ENCODE assay signal across 9 cellular contexts in genomic region chr2:3461781-3462492, GRCh38. TPM values are rescaled to one million over a fixed set of nuclear protein-coding genes. Genes with fewer than 3 reads are reported as not detected.
DNase-seq lines count a peak whose midpoint lies in the region; ATAC-seq and TF ChIP-seq lines count a peak whose summit lies in the region.
"Had no signal": no experiment of that assay in that cellular context is flagged by ENCODE, and none has a peak within 500 bp of the region (broad histone marks: within the 10 kb centered on the region; RNA-seq: fewer than 3 reads in every experiment).

No MANE protein-coding gene starts in this region.

- H3K27me3 Mint-ChIP-seq in osteocyte (ENCODE audit: unreplicated experiment), result no peaks in the 10 kb centered on the region
- H3K27me3 Mint-ChIP-seq: activated naive CD4-positive, alpha-beta T cell treated with anti-CD3 and anti-CD28 coated beads, Interleukin-2, amount 50 U/mL, for 24 hours had no signal

- DNase-seq in COLO668 (lab: John Stamatoyannopoulos, UW; ENCODE audit: unreplicated experiment), result peak; percentile 35
- DNase-seq in NCI-H1105 treated with DMSO at 0.1 percent for 48 hours (lab: John Stamatoyannopoulos, UW), result peak; percentile 26
- DNase-seq in WERI-Rb-1, result peak; percentile 45
- DNase-seq in fibroblast of villous mesenchyme (ENCODE audit: low read depth), result peak; percentile 72
- DNase-seq in osteocyte (ENCODE audit: extremely low spot score, unreplicated experiment), result no peak
- no peak for DNase-seq in islet precursor cell

- peaks cover 7% of the 10 kb centered on the region for H3K4me1 Mint-ChIP-seq in osteocyte (ENCODE audit: unreplicated experiment)

- peak; percentile 69 for TF ChIP-seq CTCF in WERI-Rb-1 (IDR thresholded peaks at IDR 0.05; ENCODE audit: low read depth, low read length)
- peak; percentile 95 for TF ChIP-seq CTCF in fibroblast of villous mesenchyme (IDR thresholded peaks at IDR 0.05; ENCODE audit: insufficient read depth, low read depth, low read length)
- TF ChIP-seq CTCF in osteocyte (IDR thresholded peaks at IDR 0.05), result peak; percentile 82

- H3K27ac ChIP-seq in WERI-Rb-1, result no peak overlapping the region

- H3K36me3 Mint-ChIP-seq in osteocyte (ENCODE audit: unreplicated experiment), result peaks cover 13% of the 10 kb centered on the region

- H3K4me3 Mint-ChIP-seq in osteocyte (ENCODE audit: unreplicated experiment), result no peak overlapping the region
- H3K4me3 Mint-ChIP-seq: activated naive CD4-positive, alpha-beta T cell treated with anti-CD3 and anti-CD28 coated beads, Interleukin-2, amount 50 U/mL, for 24 hours had no signal

- H3K27ac Mint-ChIP-seq in osteocyte (ENCODE audit: unreplicated experiment), result no peak overlapping the region
- H3K27ac Mint-ChIP-seq: activated naive CD4-positive, alpha-beta T cell treated with anti-CD3 and anti-CD28 coated beads, Interleukin-2, amount 50 U/mL, for 24 hours had no signal

- no peaks in the 10 kb centered on the region for H3K9me3 ChIP-seq in WERI-Rb-1 (ENCODE audit: severe bottlenecking)

- ATAC-seq in GM18517 (IDR thresholded peaks at IDR 0.05; ENCODE audit: unreplicated experiment) (peak; percentile 76), HG02852 (IDR thresholded peaks at IDR 0.05; ENCODE audit: unreplicated experiment) (peak; percentile 67)

- H3K9me3 Mint-ChIP-seq in osteocyte (ENCODE audit: unreplicated experiment), result no peaks in the 10 kb centered on the region
- H3K9me3 Mint-ChIP-seq: activated naive CD4-positive, alpha-beta T cell treated with anti-CD3 and anti-CD28 coated beads, Interleukin-2, amount 50 U/mL, for 24 hours had no signal

- no peak overlapping the region for H3K4me3 ChIP-seq in WERI-Rb-1 (ENCODE audit: low read depth, low read length)
- no peak overlapping the region for H3K4me3 ChIP-seq in fibroblast of villous mesenchyme (ENCODE audit: low read depth, low read length)

- no peaks in the 10 kb centered on the region for H3K27me3 ChIP-seq in WERI-Rb-1 (ENCODE audit: insufficient read depth, low read depth, severe bottlenecking)

- peaks cover 10% of the 10 kb centered on the region for H3K36me3 ChIP-seq in WERI-Rb-1

RNA-seq across cellular contexts. Expression of gene ADI1, which starts 57.4 kb away (rescaled TPM):
- total RNA-seq in fibroblast of villous mesenchyme, result 47.7 and 66.5 TPM in 2 replicates
- total RNA-seq in osteocyte, result 48.5 and 54.0 TPM in 2 replicates

Comparison
In these comparisons a context has a peak if more than half of its experiments do, and no peak if none do; other contexts are left out.
1. DNase-seq: peak in COLO668 (single experiment), NCI-H1105 treated with DMSO at 0.1 percent for 48 hours (single experiment), WERI-Rb-1 (single experiment) and fibroblast of villous mesenchyme (single experiment); none in osteocyte (single experiment) and islet precursor cell (single experiment).
2. Peak in every context shown above with its lines, with median percentiles within 50 percentile points of each other: CTCF ChIP-seq.